Comparison of ENCODE assay signal across 21 cellular contexts in the genomic region with DNA sequence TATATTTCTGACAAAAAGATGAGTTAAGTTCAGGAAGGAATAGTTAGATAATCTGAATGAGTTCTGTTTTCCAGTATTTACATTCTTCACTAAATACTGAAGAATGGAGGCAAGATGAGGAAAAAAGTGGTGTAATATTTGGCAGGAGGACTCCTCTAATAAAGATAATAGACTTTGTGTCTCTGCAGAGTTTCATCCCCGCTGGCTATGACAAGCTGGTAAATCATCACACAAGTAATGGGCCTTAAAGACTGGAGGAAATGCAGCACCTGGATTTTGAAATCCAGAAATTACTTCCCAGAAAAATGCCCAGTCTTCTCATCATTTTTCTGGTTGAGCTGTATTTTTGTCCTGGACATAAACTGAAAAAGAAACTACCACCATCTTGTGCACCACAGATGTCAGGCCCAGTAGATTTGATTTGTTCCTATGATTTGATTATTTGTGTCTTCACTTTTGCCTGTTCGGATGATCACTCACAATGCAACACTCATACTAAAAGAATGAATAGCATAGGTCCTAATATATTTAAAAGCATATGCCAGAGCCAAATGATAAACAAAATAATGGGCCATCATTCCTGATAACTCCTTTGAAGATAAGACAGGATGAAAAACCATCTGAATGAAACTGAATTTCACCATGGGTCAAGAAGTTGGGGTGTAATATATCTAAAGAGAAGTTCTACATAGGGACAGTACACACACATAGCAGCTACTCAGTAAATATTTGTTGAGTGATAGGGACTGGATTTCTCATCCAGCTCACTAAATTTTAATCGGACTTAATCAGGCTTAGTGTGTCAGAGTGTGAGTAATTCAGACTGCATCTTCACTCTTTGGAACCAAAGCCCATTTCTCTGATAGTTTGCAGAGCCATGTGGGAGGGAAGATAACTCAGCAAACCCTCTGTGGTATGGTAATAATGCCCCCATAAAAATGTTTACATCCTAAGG.
"Had no signal": no experiment of that assay in that cellular context is flagged by ENCODE, and none has a peak within 500 bp of the region (broad histone marks: within the 10 kb centered on the region; RNA-seq: fewer than 3 reads in every experiment).

No MANE protein-coding gene starts in this region.

- H3K27me3 ChIP-seq: ascending aorta, gastrocnemius medialis, left lung, neural progenitor cell, tibial artery had no signal

- H3K4me3 ChIP-seq: ascending aorta, gastrocnemius medialis, left lung, neural progenitor cell, psoas muscle, tibial artery had no signal

- H3K9ac ChIP-seq: neural progenitor cell had no signal

- ATAC-seq: activated CD4-positive, CD25-positive, alpha-beta regulatory T cell treated with anti-CD3 and anti-CD28 coated beads, Interleukin-2, amount 50 U/mL, for 24 hours; gastrocnemius medialis; naive thymus-derived CD4-positive, alpha-beta T cell; psoas muscle; right cardiac atrium; stimulated activated naive CD8-positive, alpha-beta T cell treated with anti-CD3 and anti-CD28 coated beads, Interleukin-15, Interleukin-2, amounts not matched to agents 100 U/mL and 50 U/mL, for 24 hours had no signal

- DNase-seq: activated CD4-positive, alpha-beta T cell treated with anti-CD3 and anti-CD28 coated beads, Interleukin-2, amount 50 U/mL, for 1 hour; activated CD8-positive, alpha-beta memory T cell treated with anti-CD3 and anti-CD28 coated beads for 24 hours; activated CD8-positive, alpha-beta memory T cell treated with anti-CD3 and anti-CD28 coated beads, Interleukin-2, amount 50 U/mL, for 48 hours; activated effector memory CD4-positive, alpha-beta T cell treated with Interleukin-2 at 50 U/mL for 16 hours; activated naive CD4-positive, alpha-beta T cell treated with anti-CD3 and anti-CD28 coated beads, Interleukin-2, amount 50 U/mL, for 16 hours; activated T-cell treated with anti-CD3 and anti-CD28 coated beads, Interleukin-2, amount 50 U/mL, for 48 hours; effector CD4-positive, alpha-beta T cell; gastrocnemius medialis; head of caudate nucleus; kidney; left lung; naive thymus-derived CD4-positive, alpha-beta T cell; psoas muscle; right cardiac atrium; stimulated activated naive CD8-positive, alpha-beta T cell treated with anti-CD3 and anti-CD28 coated beads, Interleukin-15, Interleukin-2, amounts not matched to agents 100 U/mL and 50 U/mL, for 24 hours; substantia nigra; T1000; tibial artery had no signal

- H3K9me3 ChIP-seq: ascending aorta, gastrocnemius medialis, psoas muscle, tibial artery had no signal

- H3K27ac ChIP-seq: ascending aorta, gastrocnemius medialis, left lung, neural progenitor cell, psoas muscle, tibial artery had no signal

- H3K36me3 ChIP-seq: ascending aorta, gastrocnemius medialis, left lung, neural progenitor cell, tibial artery had no signal

- H3K4me2 ChIP-seq: neural progenitor cell had no signal

- H2AFZ ChIP-seq: neural progenitor cell had no signal

- H3K4me1 ChIP-seq: ascending aorta, gastrocnemius medialis, left lung, neural progenitor cell, psoas muscle, tibial artery had no signal
